Comparison of ENCODE assay signal across 1 cellular context in the genomic region with DNA sequence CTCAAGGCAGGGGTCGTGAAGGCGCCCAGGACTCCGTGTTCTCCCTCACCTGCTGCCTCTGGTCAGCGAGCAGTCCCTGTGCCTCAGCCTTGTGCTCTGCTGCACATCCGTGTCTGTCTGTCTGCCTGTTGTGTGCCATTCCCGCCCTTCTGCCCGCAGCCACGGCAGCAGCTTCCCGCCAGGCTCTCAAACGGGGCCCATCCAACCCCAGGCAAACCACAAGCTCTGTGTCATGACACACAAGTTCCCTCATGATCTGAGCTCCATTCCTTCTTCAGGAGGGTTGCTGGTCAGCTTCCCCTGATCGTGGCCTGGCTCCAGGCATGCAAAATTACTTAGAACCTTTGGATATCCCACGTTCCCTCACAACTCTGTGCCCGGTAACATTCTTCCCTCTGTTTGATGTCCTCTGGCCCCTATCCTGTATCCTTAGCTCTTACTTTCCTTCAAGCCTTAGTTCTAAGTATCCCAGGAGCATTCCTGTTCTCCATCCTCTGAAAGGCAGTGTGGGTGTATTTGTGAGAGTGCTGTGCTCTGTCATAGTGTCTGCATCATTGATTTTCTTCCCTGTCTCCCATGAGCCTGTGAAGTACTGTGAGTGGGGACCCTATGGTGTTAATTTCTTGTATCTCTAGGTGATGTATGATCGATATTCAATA.
A peak's percentile ranks its signal among the peaks of the same experiment; 100 is the strongest.
TF ChIP-seq lines count a peak whose summit lies in the region.

No MANE protein-coding gene starts in this region.

TF ChIP-seq in GM12878, 131 proteins besides CTCF, POLR2A, EP300 and RAD21 (continued from another document):
- TF ChIP-seq WRNIP1 (IDR thresholded peaks at IDR 0.05; ENCODE audit: borderline replicate concordance, low read depth, low read length) (no peak), EED (IDR thresholded peaks at IDR 0.05; ENCODE audit: low read depth) (peak; percentile 64), SMC3 (IDR thresholded peaks at IDR 0.05; ENCODE audit: borderline replicate concordance, low read length) (no peak), NFIC (IDR thresholded peaks at IDR 0.05; ENCODE audit: low read depth, low read length) (no peak; the same call in 1 of the 2 replicates), ZBTB40 (IDR thresholded peaks at IDR 0.05; ENCODE audit: borderline replicate concordance) (no peak), SMAD1 (IDR thresholded peaks at IDR 0.05; ENCODE audit: low read depth, partially characterized antibody) (no peak), RFX5 (IDR thresholded peaks at IDR 0.05; ENCODE audit: low read depth, low read length) (no peak), HDAC2 (IDR thresholded peaks at IDR 0.05) (no peak), POU2F2 (IDR thresholded peaks at IDR 0.05; ENCODE audit: borderline replicate concordance, low read depth, low read length) (peak; percentile 58; the same call in 2 of the 3 replicates), RELB (IDR thresholded peaks at IDR 0.05; ENCODE audit: low read depth) (peak; percentile 38; the same call in 1 of the 2 replicates), FOXK2 (IDR thresholded peaks at IDR 0.05) (no peak), MTA3 (IDR thresholded peaks at IDR 0.05; ENCODE audit: borderline replicate concordance, low read length) (0 out of 2 replicates have a peak, but pooled peaks have one; percentile 15), NR2C1 (IDR thresholded peaks at IDR 0.05) (no peak), ZNF274 (IDR thresholded peaks at IDR 0.05; ENCODE audit: insufficient read depth, insufficient read length) (no peak), MXI1 (IDR thresholded peaks at IDR 0.05; ENCODE audit: low read depth, low read length) (no peak; the same call in 1 of the 2 replicates), POLR2AphosphoS5 (IDR thresholded peaks at IDR 0.05; ENCODE audit: low read length) (peak; percentile 88), FOXM1 (IDR thresholded peaks at IDR 0.05; ENCODE audit: low read depth, low read length) (no peak), ZNF384 (IDR thresholded peaks at IDR 0.05; ENCODE audit: borderline replicate concordance, low read depth, low read length) (no peak), ASH2L (IDR thresholded peaks at IDR 0.05; ENCODE audit: borderline replicate concordance, low read depth) (no peak), RELA (IDR thresholded peaks at IDR 0.05; ENCODE audit: borderline replicate concordance, partially characterized antibody) (no peak), SPI1 (IDR thresholded peaks at IDR 0.05; ENCODE audit: borderline replicate concordance, insufficient read depth, low read depth, low read length) (no peak), ELK1 (IDR thresholded peaks at IDR 0.05; ENCODE audit: low read depth, low read length) (no peak), YY1 (IDR thresholded peaks at IDR 0.05; ENCODE audit: low read depth, low read length) (no peak), FOS (IDR thresholded peaks at IDR 0.05; ENCODE audit: borderline replicate concordance, extremely low read depth, insufficient read length) (no peak), BCL11A (IDR thresholded peaks at IDR 0.05; ENCODE audit: low read depth, low read length) (0 out of 2 replicates have a peak, but pooled peaks have one; percentile 7), BMI1 (IDR thresholded peaks at IDR 0.05; ENCODE audit: borderline replicate concordance) (no peak), ETV6 (conservative IDR thresholded peaks at IDR 0.05 in 1 of 2, IDR thresholded peaks at IDR 0.05 in 1 of 2; ENCODE audit: borderline replicate concordance in 1 of 2, low read depth in 1 of 2) (no peak), GATAD2B (conservative IDR thresholded peaks at IDR 0.05; ENCODE audit: low read depth) (no peak), CBX3 (IDR thresholded peaks at IDR 0.05; ENCODE audit: borderline replicate concordance, low read depth) (no peak), CBX5 (IDR thresholded peaks at IDR 0.05; ENCODE audit: low read depth) (no peak), RB1 (IDR thresholded peaks at IDR 0.05; ENCODE audit: borderline replicate concordance) (peak; percentile 28; the same call in 1 of the 2 replicates), NR2C2 (IDR thresholded peaks at IDR 0.05; ENCODE audit: borderline replicate concordance, control insufficient read depth, insufficient read length, low read depth) (no peak)
- TF ChIP-seq, protein P1, sequence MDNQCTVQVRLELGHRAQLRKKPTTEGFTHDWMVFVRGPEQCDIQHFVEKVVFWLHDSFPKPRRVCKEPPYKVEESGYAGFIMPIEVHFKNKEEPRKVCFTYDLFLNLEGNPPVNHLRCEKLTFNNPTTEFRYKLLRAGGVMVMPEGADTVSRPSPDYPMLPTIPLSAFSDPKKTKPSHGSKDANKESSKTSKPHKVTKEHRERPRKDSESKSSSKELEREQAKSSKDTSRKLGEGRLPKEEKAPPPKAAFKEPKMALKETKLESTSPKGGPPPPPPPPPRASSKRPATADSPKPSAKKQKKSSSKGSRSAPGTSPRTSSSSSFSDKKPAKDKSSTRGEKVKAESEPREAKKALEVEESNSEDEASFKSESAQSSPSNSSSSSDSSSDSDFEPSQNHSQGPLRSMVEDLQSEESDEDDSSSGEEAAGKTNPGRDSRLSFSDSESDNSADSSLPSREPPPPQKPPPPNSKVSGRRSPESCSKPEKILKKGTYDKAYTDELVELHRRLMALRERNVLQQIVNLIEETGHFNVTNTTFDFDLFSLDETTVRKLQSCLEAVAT (IDR thresholded peaks at IDR 0.05): peak; percentile 92
